ENCODE assay signal across 17 cellular contexts in the genomic region with DNA sequence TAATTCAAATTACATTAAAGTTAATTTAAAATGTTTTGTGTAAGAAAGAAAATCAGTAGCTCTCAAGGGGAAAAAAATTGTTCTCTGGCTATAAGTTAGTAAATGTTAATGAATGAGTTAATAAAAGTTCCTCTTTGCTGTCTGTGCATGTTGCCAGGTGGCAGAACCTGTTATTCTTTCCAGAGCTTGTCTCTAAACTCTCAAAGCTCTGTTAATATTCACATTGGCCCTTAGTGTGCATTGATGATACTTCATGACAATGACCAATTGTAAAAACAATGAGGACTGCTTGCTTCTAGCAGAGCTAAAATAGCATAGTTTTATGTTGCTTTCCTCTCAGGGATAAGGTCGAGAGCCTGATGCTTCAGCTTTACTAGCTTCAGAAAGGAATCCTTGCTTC.
"Had no signal": no experiment of that assay in that cellular context is flagged by ENCODE, and none has a peak within 500 bp of the region (broad histone marks: within the 10 kb centered on the region; RNA-seq: fewer than 3 reads in every experiment).

No MANE protein-coding gene starts in this region.

- ATAC-seq: activated CD8-positive, alpha-beta T cell treated with anti-CD3 and anti-CD28 coated beads for 36 hours; activated T-cell treated with anti-CD3 and anti-CD28 coated beads, Interleukin-2, amount 50 U/mL, for 4 hours; left cardiac atrium; lower lobe of right lung; stimulated activated naive CD8-positive, alpha-beta T cell treated with anti-CD3 and anti-CD28 coated beads, Interleukin-15, Interleukin-2, amounts not matched to agents 100 U/mL and 50 U/mL, for 24 hours had no signal

- H3K9me3 ChIP-seq: colonic mucosa, lower lobe of right lung, tibial artery had no signal

- DNase-seq: activated CD4-positive, alpha-beta T cell treated with anti-CD3 and anti-CD28 coated beads for 48 hours; activated CD4-positive, CD25-positive, alpha-beta regulatory T cell; activated CD8-positive, alpha-beta T cell treated with anti-CD3 and anti-CD28 coated beads for 36 hours; activated naive CD4-positive, alpha-beta T cell treated with anti-CD3 and anti-CD28 coated beads for 36 hours; activated T-cell treated with anti-CD3 and anti-CD28 coated beads, Interleukin-2, amount 50 U/mL, for 4 hours; anterior cingulate cortex; colonic mucosa; endodermal cell; head of caudate nucleus; left cardiac atrium; lower lobe of right lung; nephron progenitor cell; occipital lobe; stimulated activated naive CD8-positive, alpha-beta T cell treated with anti-CD3 and anti-CD28 coated beads, Interleukin-15, Interleukin-2, amounts not matched to agents 100 U/mL and 50 U/mL, for 24 hours; substantia nigra; T1000; tibial artery had no signal

- H3K27ac ChIP-seq: colonic mucosa, lower lobe of right lung, tibial artery had no signal

- H3K36me3 ChIP-seq: colonic mucosa, lower lobe of right lung, tibial artery had no signal

- H3K27me3 ChIP-seq: colonic mucosa, tibial artery had no signal

- H3K4me1 ChIP-seq: colonic mucosa, lower lobe of right lung had no signal

- H3K4me3 ChIP-seq: colonic mucosa, lower lobe of right lung, tibial artery had no signal
